ENCODE assay signal across 7 cellular contexts in genomic region chr11:65662247-65662801, GRCh38. TPM values are rescaled to one million over a fixed set of nuclear protein-coding genes. Genes with fewer than 3 reads are reported as not detected.
DNase-seq lines count a peak whose midpoint lies in the region; ATAC-seq, FAIRE-seq and TF ChIP-seq lines count a peak whose summit lies in the region.

No MANE protein-coding gene starts in this region.

- FAIRE-seq in H1 (lab: Jason Lieb, UNC), result no peak

- CTCF ChIA-PET in H1 (lab: Charles Lee; ENCODE audit: partially characterized antibody), result interaction anchor here (1.0 to 2.7 kb wide), 4 partner anchors 9 to 347 kb away, joined by 3 to 10 read pairs (median 6); partner anchors contain the start of gene SIPA1

- no peak for TF ChIP-seq EP300 in H1 (IDR thresholded peaks at IDR 0.05; ENCODE audit: borderline replicate concordance in 1 of 2, low read depth in 2 of 2, low read length in 2 of 2)

- no peak overlapping the region for H3K56ac ChIP-seq in H1 (replicated peaks; ENCODE audit: insufficient read length, low read depth, low read length)

- H2BK120ac ChIP-seq in H1 (replicated peaks; ENCODE audit: low read depth, low read length), result no peak overlapping the region
- H2BK120ac ChIP-seq in neuronal stem cell (ENCODE audit: low read depth, low read length), result no peak overlapping the region

- WGBS in H1 (ENCODE audit: extremely low coverage in 1 of 2, insufficient coverage in 1 of 2, insufficient read length in 1 of 2, insufficient replicate concordance in 2 of 2, low coverage in 1 of 2, low lambda C conversion rate in 2 of 2, missing lambda C conversion rate in 1 of 2), 2 experiments, result 3% methylated on average over 27 of the region's 29 CpGs; no CpG with 5 or more reads in 1 of the 2 experiments
- no CpG with 5 or more reads among the region's 29 CpGs for WGBS in neuronal stem cell (ENCODE audit: extremely low coverage in 2 of 2, insufficient read length in 2 of 2, insufficient replicate concordance in 1 of 2), 2 donors

- H4K20me1 ChIP-seq in H1 (replicated peaks in 1 of 2; ENCODE audit: control insufficient read depth in 1 of 2, insufficient read depth in 2 of 2, low read length in 2 of 2), result peaks cover 0 to 3% of the 10 kb centered on the region in 2 experiments

- H3K4ac ChIP-seq in H1 (replicated peaks; ENCODE audit: insufficient read length, low read depth, low read length) (no peak overlapping the region), neuronal stem cell (ENCODE audit: low read length) (peak overlapping the region; percentile 38)

- H3K18ac ChIP-seq in H1 (ENCODE audit: extremely low read depth, low read length) (peak overlapping the region; percentile 2; the same call in 1 of the 2 replicates), neuronal stem cell (ENCODE audit: low read length) (peak overlapping the region; percentile 85)

- TF ChIP-seq POLR2A in NB4 (IDR thresholded peaks at IDR 0.05; ENCODE audit: extremely low read depth, insufficient read length) (no peak), H1 (IDR thresholded peaks at IDR 0.05; ENCODE audit: control extremely low read depth in 1 of 2, low read depth in 2 of 2, low read length in 2 of 2) (no peak)

- H3K27me3 ChIP-seq in H1 (replicated peaks in 1 of 4; ENCODE audit: control insufficient read depth in 3 of 4, extremely low read depth in 1 of 4, insufficient read depth in 3 of 4, low read length in 3 of 4) (no peaks in the 10 kb centered on the region), neuronal stem cell (ENCODE audit: control insufficient read depth in 3 of 3, insufficient read depth in 3 of 3, low read depth in 1 of 3, low read length in 3 of 3) (no peaks in the 10 kb centered on the region)

- peaks cover 11% of the 10 kb centered on the region; the same call in 1 of the 2 replicates for H3K23me2 ChIP-seq in H1 (ENCODE audit: low read depth, low read length)

- H2BK15ac ChIP-seq in H1 (ENCODE audit: low read length) (no peak overlapping the region), neuronal stem cell (ENCODE audit: low read length) (peak overlapping the region; percentile 37)

- peak overlapping the region; percentile 68; the same call in 1 of the 2 replicates for H3K27ac ChIP-seq in H1 (ENCODE audit: low read depth, low read length)
- no peak overlapping the region for H3K27ac ChIP-seq in neuronal stem cell (replicated peaks; ENCODE audit: low read length)

- no peak overlapping the region for H4K5ac ChIP-seq in H1 (ENCODE audit: insufficient read length, low read depth, low read length)

- DNase-seq in NB4 (ENCODE audit: low read depth) (no peak), H1 (ENCODE audit: low read depth in 1 of 2, low spot score in 2 of 2) (no peak), neuronal stem cell (ENCODE audit: low spot score) (no peak), medulla oblongata (ENCODE audit: extremely low spot score) (no peak), NCI-H345 treated with DMSO at 0.1 percent for 48 hours (lab: John Stamatoyannopoulos, UW; ENCODE audit: unreplicated experiment) (no peak)

- H3K79me1 ChIP-seq in H1 (ENCODE audit: low read depth, low read length) (peaks cover 3% of the 10 kb centered on the region; the same call in 1 of the 2 replicates), neuronal stem cell (ENCODE audit: low read depth, low read length) (peaks cover 6% of the 10 kb centered on the region)

- H3K14ac ChIP-seq in H1 (ENCODE audit: insufficient read length) (no peak overlapping the region), neuronal stem cell (ENCODE audit: low read length) (peak overlapping the region; percentile 56)

- no peak for TF ChIP-seq RAD21 in H1 (IDR thresholded peaks at IDR 0.05 in 1 of 2, conservative IDR thresholded peaks at IDR 0.05 in 1 of 2; ENCODE audit: low read depth in 2 of 2, low read length in 2 of 2)

- H3K9ac ChIP-seq in H1 (replicated peaks in 1 of 4; ENCODE audit: extremely low read depth in 1 of 4, low read depth in 3 of 4, low read length in 3 of 4), result peak overlapping the region; percentile 58 to 81 (median 66); a peak in 6 of 7 replicates
- H3K9ac ChIP-seq in neuronal stem cell (ENCODE audit: low read depth, low read length, poor library complexity), result peak overlapping the region; percentile 95

- H4K91ac ChIP-seq in H1 (replicated peaks; ENCODE audit: insufficient read length, low read length) (peak overlapping the region; percentile 4), neuronal stem cell (ENCODE audit: low read depth, low read length, poor library complexity) (no peak overlapping the region)

- peak overlapping the region; percentile 68 to 88 for H3K4me2 ChIP-seq in H1 (ENCODE audit: insufficient read depth in 1 of 2, low read depth in 2 of 2, low read length in 2 of 2)
- H3K4me2 ChIP-seq in neuronal stem cell (ENCODE audit: insufficient read depth, low read length, poor library complexity, severe bottlenecking), result peak overlapping the region; percentile 75

- H2BK12ac ChIP-seq in H1 (ENCODE audit: low read depth, low read length) (no peak overlapping the region), neuronal stem cell (ENCODE audit: low read length) (no peak overlapping the region)

- H2BK20ac ChIP-seq in H1 (ENCODE audit: low read length), result no peak overlapping the region

- H3K4me1 ChIP-seq in H1 (replicated peaks in 1 of 4; ENCODE audit: control insufficient read depth in 3 of 4, insufficient read depth in 4 of 4, low read length in 3 of 4) (peaks cover 0 to 5% (median 2%) of the 10 kb centered on the region in 4 experiments; a peak in 4 of 7 replicates), neuronal stem cell (ENCODE audit: control insufficient read depth in 2 of 2, insufficient read depth in 1 of 2, low read depth in 1 of 2, low read length in 2 of 2) (peaks cover 6 to 8% of the 10 kb centered on the region in 2 donors)

- H3K36me3 ChIP-seq in H1 (ENCODE audit: control insufficient read depth in 2 of 4, insufficient read depth in 4 of 4, low read length in 3 of 4) (peaks cover 20 to 32% (median 26%) of the 10 kb centered on the region in 4 experiments), neuronal stem cell (replicated peaks in 1 of 2; ENCODE audit: control insufficient read depth in 2 of 2, insufficient read depth in 2 of 2, low read length in 2 of 2) (peaks cover 29 to 42% of the 10 kb centered on the region in 2 donors)

- H2AK5ac ChIP-seq in H1 (ENCODE audit: low read depth, low read length) (no peak overlapping the region), neuronal stem cell (ENCODE audit: low read depth, low read length) (peak overlapping the region; percentile 77)

- peaks cover 0 to 15% of the 10 kb centered on the region in 2 experiments; a peak in 1 of 4 replicates for H3K79me2 ChIP-seq in H1 (ENCODE audit: control insufficient read depth in 1 of 2, insufficient read depth in 2 of 2, low read length in 2 of 2)

- POLR2A ChIA-PET in H1 (lab: Charles Lee; ENCODE audit: partially characterized antibody), result interaction anchor here (0.6 to 8.9 kb wide), 13 partner anchors 9 to 387 kb away, joined by 3 to 58 read pairs (median 4); partner anchors contain the start of genes CFL1, GAL3ST3 and KAT5

- H2BK5ac ChIP-seq in H1 (ENCODE audit: low read depth, low read length) (no peak overlapping the region), neuronal stem cell (ENCODE audit: low read length) (peak overlapping the region; percentile 98)

- no peaks in the 10 kb centered on the region for H3K9me3 ChIP-seq in H1 (ENCODE audit: insufficient read depth in 2 of 2, low read depth in 1 of 2, low read length in 1 of 2)
- peaks cover 0 to 2% of the 10 kb centered on the region in 2 donors for H3K9me3 ChIP-seq in neuronal stem cell (replicated peaks in 1 of 2; ENCODE audit: control insufficient read depth in 2 of 2, insufficient read depth in 1 of 2, low read depth in 1 of 2, low read length in 2 of 2)

- H3K23ac ChIP-seq in H1 (ENCODE audit: insufficient read length) (no peak overlapping the region), neuronal stem cell (ENCODE audit: low read depth, low read length, poor library complexity) (peak overlapping the region; percentile 67)

- H3K4me3 ChIP-seq in NB4 (ENCODE audit: low read depth, low read length) (peak overlapping the region; percentile 99), H1 (ENCODE audit: extremely low read depth in 1 of 4, insufficient read depth in 2 of 4, low read depth in 3 of 4, low read length in 4 of 4) (peak overlapping the region; percentile 63 to 85 (median 81)), neuronal stem cell (ENCODE audit: low read length in 2 of 2) (peak overlapping the region; percentile 88 to 96)

- H4K8ac ChIP-seq in H1 (ENCODE audit: extremely low read depth, insufficient read depth, low read length) (peak overlapping the region; percentile 36; the same call in 1 of the 2 replicates), neuronal stem cell (ENCODE audit: low read depth, low read length) (no peak overlapping the region)

- H2AFZ ChIP-seq in H1 (ENCODE audit: low read length) (no peak overlapping the region), neuronal stem cell (ENCODE audit: low read length) (peak overlapping the region; percentile 95)

- ATAC-seq in GM19463 (IDR thresholded peaks at IDR 0.05; ENCODE audit: unreplicated experiment) (peak; percentile 16), HG03045 (IDR thresholded peaks at IDR 0.05; ENCODE audit: unreplicated experiment) (no peak)

- no peak for TF ChIP-seq CTCF in NB4 (IDR thresholded peaks at IDR 0.05; ENCODE audit: low read depth, low read length)
- TF ChIP-seq CTCF in H1 (IDR thresholded peaks at IDR 0.05; ENCODE audit: control extremely low read depth in 1 of 3, insufficient read depth in 1 of 3, low read depth in 1 of 3, low read length in 3 of 3), result no peak

RNA-seq across cellular contexts. Expression of gene RELA, which starts 0.4 kb away (rescaled TPM):
- total RNA-seq in H1 (2021; fragmentation: NEBNext Ultra II Directional; extraction: Animal tissue kit (Norgen Biotek cat#: 25700)), result 25.5 and 27.5 TPM in 2 replicates
- polyA plus RNA-seq in H1 (2011; rRNA removed), result 21.9 and 28.8 TPM in 2 replicates
- 13.3 TPM for polyA plus RNA-seq in H1 (2011; cell fraction: cytosol; rRNA removed)
- 67.2 TPM for polyA plus RNA-seq in H1 (2011; cell fraction: nucleus; rRNA removed)
- 22.2 to 30.9 TPM (median 25.1 TPM) in 4 replicates for polyA plus RNA-seq in H1 (2012, experiment 1 of 2)
- polyA plus RNA-seq in H1 (2012, experiment 2 of 2), result 24.7 TPM
- polyA plus RNA-seq in H1 (2013, experiment 1 of 2), result 23.9 TPM
- 22.6 TPM for polyA plus RNA-seq in H1 (2013, experiment 2 of 2)
- polyA minus RNA-seq in H1 (2011; rRNA and poly(A)+ RNA removed), result 20.0 and 30.6 TPM in 2 replicates
- polyA minus RNA-seq in H1 (2011; cell fraction: cytosol; rRNA and poly(A)+ RNA removed), result 13.8 TPM
- 29.0 TPM for polyA minus RNA-seq in H1 (2011; cell fraction: nucleus; rRNA and poly(A)+ RNA removed)
- 26.0 TPM for polyA plus RNA-seq in neuronal stem cell (2013, experiment 1 of 2)
- polyA plus RNA-seq in neuronal stem cell (2013, experiment 2 of 2), result 24.2 TPM

RNA-seq across cellular contexts. Expression of gene SIPA1, which starts 24.4 kb away (rescaled TPM):
- total RNA-seq in H1 (2021; fragmentation: NEBNext Ultra II Directional; extraction: Animal tissue kit (Norgen Biotek cat#: 25700)), result 67.5 and 72.2 TPM in 2 replicates
- 35.3 and 59.2 TPM in 2 replicates for polyA plus RNA-seq in H1 (2011; rRNA removed)
- polyA plus RNA-seq in H1 (2011; cell fraction: cytosol; rRNA removed), result 35.5 TPM
- 111 TPM for polyA plus RNA-seq in H1 (2011; cell fraction: nucleus; rRNA removed)
- 26.3 to 53.9 TPM (median 48.6 TPM) in 4 replicates for polyA plus RNA-seq in H1 (2012, experiment 1 of 2)
- polyA plus RNA-seq in H1 (2012, experiment 2 of 2), result 37.6 TPM
- 74.5 TPM for polyA plus RNA-seq in H1 (2013, experiment 1 of 2)
- polyA plus RNA-seq in H1 (2013, experiment 2 of 2), result 69.1 TPM
- 17.6 and 30.3 TPM in 2 replicates for polyA minus RNA-seq in H1 (2011; rRNA and poly(A)+ RNA removed)
- 39.3 TPM for polyA minus RNA-seq in H1 (2011; cell fraction: cytosol; rRNA and poly(A)+ RNA removed)
- 48.9 TPM for polyA minus RNA-seq in H1 (2011; cell fraction: nucleus; rRNA and poly(A)+ RNA removed)
- polyA plus RNA-seq in neuronal stem cell (2013, experiment 1 of 2), result 13.1 TPM
- 15.5 TPM for polyA plus RNA-seq in neuronal stem cell (2013, experiment 2 of 2)

RNA-seq across cellular contexts. Expression of gene PCNX3, which starts 46.7 kb away (rescaled TPM):
- total RNA-seq in H1 (2021; fragmentation: NEBNext Ultra II Directional; extraction: Animal tissue kit (Norgen Biotek cat#: 25700)), result 38.8 and 39.4 TPM in 2 replicates
- 27.2 and 45.1 TPM in 2 replicates for polyA plus RNA-seq in H1 (2011; rRNA removed)
- 17.7 TPM for polyA plus RNA-seq in H1 (2011; cell fraction: cytosol; rRNA removed)
- polyA plus RNA-seq in H1 (2011; cell fraction: nucleus; rRNA removed), result 108 TPM
- polyA plus RNA-seq in H1 (2012, experiment 1 of 2), result 19.0 to 39.6 TPM (median 33.1 TPM) in 4 replicates
- 28.8 TPM for polyA plus RNA-seq in H1 (2012, experiment 2 of 2)
- 26.5 TPM for polyA plus RNA-seq in H1 (2013, experiment 1 of 2)
- 26.0 TPM for polyA plus RNA-seq in H1 (2013, experiment 2 of 2)
- polyA minus RNA-seq in H1 (2011; rRNA and poly(A)+ RNA removed), result 26.2 and 30.5 TPM in 2 replicates
- 34.0 TPM for polyA minus RNA-seq in H1 (2011; cell fraction: cytosol; rRNA and poly(A)+ RNA removed)
- 46.0 TPM for polyA minus RNA-seq in H1 (2011; cell fraction: nucleus; rRNA and poly(A)+ RNA removed)
- polyA plus RNA-seq in neuronal stem cell (2013, experiment 1 of 2), result 11.7 TPM
- polyA plus RNA-seq in neuronal stem cell (2013, experiment 2 of 2), result 11.4 TPM

RNA-seq across cellular contexts. Expression of gene MAP3K11, which starts 48.3 kb away (rescaled TPM):
- 44.6 and 48.4 TPM in 2 replicates for total RNA-seq in H1 (2021; fragmentation: NEBNext Ultra II Directional; extraction: Animal tissue kit (Norgen Biotek cat#: 25700))
- polyA plus RNA-seq in H1 (2011; rRNA removed), result 30.3 and 45.8 TPM in 2 replicates
- polyA plus RNA-seq in H1 (2011; cell fraction: cytosol; rRNA removed), result 27.4 TPM
- polyA plus RNA-seq in H1 (2011; cell fraction: nucleus; rRNA removed), result 44.3 TPM
- 33.6 to 39.5 TPM (median 37.5 TPM) in 4 replicates for polyA plus RNA-seq in H1 (2012, experiment 1 of 2)
- 31.2 TPM for polyA plus RNA-seq in H1 (2012, experiment 2 of 2)
- 28.0 TPM for polyA plus RNA-seq in H1 (2013, experiment 1 of 2)
- 25.0 TPM for polyA plus RNA-seq in H1 (2013, experiment 2 of 2)
- 17.7 and 26.1 TPM in 2 replicates for polyA minus RNA-seq in H1 (2011; rRNA and poly(A)+ RNA removed)
- polyA minus RNA-seq in H1 (2011; cell fraction: cytosol; rRNA and poly(A)+ RNA removed), result 28.2 TPM
- polyA minus RNA-seq in H1 (2011; cell fraction: nucleus; rRNA and poly(A)+ RNA removed), result 39.8 TPM
- polyA plus RNA-seq in neuronal stem cell (2013, experiment 1 of 2), result 34.0 TPM
- polyA plus RNA-seq in neuronal stem cell (2013, experiment 2 of 2), result 32.6 TPM

RNA-seq across cellular contexts. Expression of gene KAT5, which starts 49.7 kb away (rescaled TPM):
- 36.4 and 37.4 TPM in 2 replicates for total RNA-seq in H1 (2021; fragmentation: NEBNext Ultra II Directional; extraction: Animal tissue kit (Norgen Biotek cat#: 25700))
- polyA plus RNA-seq in H1 (2011; rRNA removed), result 26.7 and 35.0 TPM in 2 replicates
- polyA plus RNA-seq in H1 (2011; cell fraction: cytosol; rRNA removed), result 39.6 TPM
- polyA plus RNA-seq in H1 (2011; cell fraction: nucleus; rRNA removed), result 67.1 TPM
- 19.6 to 41.0 TPM (median 38.0 TPM) in 4 replicates for polyA plus RNA-seq in H1 (2012, experiment 1 of 2)
- 26.3 TPM for polyA plus RNA-seq in H1 (2012, experiment 2 of 2)
- polyA plus RNA-seq in H1 (2013, experiment 1 of 2), result 19.6 TPM
- polyA plus RNA-seq in H1 (2013, experiment 2 of 2), result 18.0 TPM
- 59.7 and 65.6 TPM in 2 replicates for polyA minus RNA-seq in H1 (2011; rRNA and poly(A)+ RNA removed)
- 28.3 TPM for polyA minus RNA-seq in H1 (2011; cell fraction: cytosol; rRNA and poly(A)+ RNA removed)
- polyA minus RNA-seq in H1 (2011; cell fraction: nucleus; rRNA and poly(A)+ RNA removed), result 48.7 TPM
- 30.4 TPM for polyA plus RNA-seq in neuronal stem cell (2013, experiment 1 of 2)
- 28.5 TPM for polyA plus RNA-seq in neuronal stem cell (2013, experiment 2 of 2)
